ENCODE assay signal across 15 cellular contexts in the genomic region with DNA sequence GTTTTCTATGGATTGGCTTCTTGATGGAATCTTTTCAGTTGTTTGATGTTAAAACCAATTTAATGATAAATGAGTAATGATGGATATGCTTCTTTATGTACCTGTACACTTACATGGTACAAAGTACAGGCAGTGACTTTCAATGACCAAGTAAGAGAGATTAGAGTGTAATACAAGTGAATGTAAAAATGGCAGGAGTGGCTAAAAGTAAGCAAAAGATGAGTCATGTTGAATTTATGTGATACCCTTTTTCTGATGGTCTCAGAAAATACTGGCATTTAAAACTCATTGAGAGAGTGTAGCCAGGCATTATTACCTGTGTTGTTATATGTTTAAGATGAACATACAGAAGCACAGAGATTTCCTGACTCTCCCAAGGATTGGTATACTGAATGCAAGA.
"Had no signal": no experiment of that assay in that cellular context is flagged by ENCODE, and none has a peak within 500 bp of the region (broad histone marks: within the 10 kb centered on the region; RNA-seq: fewer than 3 reads in every experiment).

No MANE protein-coding gene starts in this region.

- H3K4me3 ChIP-seq: pancreas, sigmoid colon, upper lobe of left lung had no signal

- DNase-seq: activated CD4-positive, alpha-beta T cell treated with anti-CD3 and anti-CD28 coated beads, Interleukin-2, amount 50 U/mL, for 1 hour; activated CD8-positive, alpha-beta memory T cell treated with anti-CD3 and anti-CD28 coated beads for 24 hours; activated naive CD8-positive, alpha-beta T cell treated with anti-CD3 and anti-CD28 coated beads for 36 hours; amygdala; dermis blood vessel endothelial cell; effector memory CD8-positive, alpha-beta T cell; head of caudate nucleus; naive thymus-derived CD4-positive, alpha-beta T cell; pancreas; sigmoid colon; stimulated activated CD4-positive, alpha-beta T cell treated with anti-CD3 and anti-CD28 coated beads, Interleukin-1b, Interleukin-23, amount 100 ng/mL, for 48 hours; stimulated activated naive CD8-positive, alpha-beta T cell treated with anti-CD3 and anti-CD28 coated beads, Interleukin-15, amount 100 ng/mL, for 72 hours; upper lobe of left lung had no signal

- H3K36me3 ChIP-seq: pancreas, sigmoid colon, upper lobe of left lung had no signal

- H3K4me1 ChIP-seq: pancreas, upper lobe of left lung had no signal

- H3K9me3 ChIP-seq: pancreas, sigmoid colon, upper lobe of left lung had no signal

- ATAC-seq: activated CD4-positive, CD25-positive, alpha-beta regulatory T cell treated with anti-CD3 and anti-CD28 coated beads, Interleukin-2, amount 50 U/mL, for 24 hours; effector memory CD8-positive, alpha-beta T cell; left lobe of liver; naive thymus-derived CD4-positive, alpha-beta T cell; pancreas; stimulated activated naive CD8-positive, alpha-beta T cell treated with anti-CD3 and anti-CD28 coated beads, Interleukin-15, amount 100 ng/mL, for 72 hours had no signal

- H3K27ac ChIP-seq: pancreas, sigmoid colon, upper lobe of left lung had no signal

- H3K27me3 ChIP-seq: pancreas, sigmoid colon, upper lobe of left lung had no signal
